8 cellular contexts compared by ENCODE assay signal in the genomic region with DNA sequence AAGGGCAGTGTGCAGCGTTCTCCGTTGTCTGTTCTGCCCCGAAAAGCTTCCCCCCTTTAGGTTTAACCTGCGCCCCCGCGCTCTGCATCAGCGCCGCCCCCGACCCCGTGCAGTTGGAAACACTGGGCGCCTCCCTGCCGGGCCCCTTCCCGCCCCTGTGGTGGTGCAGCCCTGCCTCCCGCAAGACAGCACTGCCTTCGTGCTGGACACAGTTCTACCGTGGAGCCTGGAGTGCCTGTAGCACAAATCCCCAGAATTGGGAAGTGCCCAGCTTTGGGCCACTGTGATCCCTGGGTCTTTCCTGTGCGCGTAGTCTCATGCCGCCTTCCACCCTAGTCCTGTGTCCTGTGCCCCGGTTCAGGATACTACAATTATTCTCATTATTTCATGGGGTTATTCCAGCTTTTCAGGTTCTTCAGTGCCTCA. TPM values are rescaled to one million over a fixed set of nuclear protein-coding genes. Genes with fewer than 3 reads are reported as not detected.
DNase-seq lines count a peak whose midpoint lies in the region; ATAC-seq and TF ChIP-seq lines count a peak whose summit lies in the region.
"Not testable (repeated sequence)": the region's sequence is repeated elsewhere in the genome, so short reads cannot be mapped to it uniquely, and the experiment has no call there.

No MANE protein-coding gene starts in this region.

- not testable (repeated sequence) for TF ChIP-seq POLR2A in suprapubic skin (IDR thresholded peaks at IDR 0.05)

- H3K4me1 Mint-ChIP-seq in T-helper 1 cell treated with Interleukin-12 subunit alpha and Interleukin-12 subunit beta and Interleukin-4 antibody, amounts not matched to agents 30 μg/mL and 1 μg/mL, for 36 hours (ENCODE audit: low read depth) = peaks cover 21% of the 10 kb centered on the region
- peaks cover 14% of the 10 kb centered on the region for H3K4me1 Mint-ChIP-seq in brain
- H3K4me1 Mint-ChIP-seq in natural killer cell treated with Interleukin-12 subunit alpha and Interleukin-12 subunit beta and Interleukin-15 and Interleukin-18, amount 100 ng/mL, for 72 hours (ENCODE audit: low read depth in 2 of 2) = peaks cover 6 to 13% of the 10 kb centered on the region in 2 donors

- not testable (repeated sequence) for H3K9me3 ChIP-seq in DND-41 (ENCODE audit: insufficient read depth, low read length, severe bottlenecking); hepatocyte (ENCODE audit: low read depth); suprapubic skin

- ATAC-seq in DND-41 (ENCODE audit: insufficient read depth, low read depth); natural killer cell treated with Interleukin-12 subunit alpha and Interleukin-12 subunit beta and Interleukin-15 and Interleukin-18, amount 100 ng/mL, for 72 hours: not testable (repeated sequence)

- TF ChIP-seq EP300 in suprapubic skin (IDR thresholded peaks at IDR 0.05) = not testable (repeated sequence)

- H3K4me1 ChIP-seq in DND-41 (ENCODE audit: insufficient read depth, low read length); hepatocyte (ENCODE audit: insufficient read depth); suprapubic skin: not testable (repeated sequence)

- not testable (repeated sequence) for H3K79me2 ChIP-seq in DND-41 (ENCODE audit: insufficient read depth, low read length); hepatocyte

- H3K36me3 ChIP-seq in DND-41 (ENCODE audit: insufficient read depth, low read length) = peaks cover 17% of the 10 kb centered on the region
- H3K36me3 ChIP-seq in hepatocyte (replicated peaks; ENCODE audit: insufficient read depth, low read depth) = not testable (repeated sequence)
- peaks cover 16% of the 10 kb centered on the region for H3K36me3 ChIP-seq in suprapubic skin

- DNase-seq in DND-41 (peak; percentile 33), activated T-cell treated with anti-CD3 and anti-CD28 coated beads for 48 hours (ENCODE audit: low read depth) (peak; percentile 67)
- DNase-seq in hepatocyte (ENCODE audit: low spot score); natural killer cell treated with Interleukin-12 subunit alpha and Interleukin-12 subunit beta and Interleukin-15 and Interleukin-18, amount 100 ng/mL, for 72 hours (ENCODE audit: low spot score); suprapubic skin (ENCODE audit: low spot score in 2 of 2): not testable (repeated sequence)
- peak; percentile 64 to 70 for DNase-seq in stimulated activated CD4-positive, alpha-beta T cell treated with anti-CD3 and anti-CD28 coated beads, Interleukin-2, amount 100 ng/mL, for 24 hours

- peak overlapping the region; percentile 8; the same call in 1 of the 2 replicates for H3K4me2 ChIP-seq in DND-41 (ENCODE audit: insufficient read depth, low read length)
- peak overlapping the region; percentile 73 for H3K4me2 ChIP-seq in hepatocyte

- H3K27ac ChIP-seq in DND-41 (ENCODE audit: low read length); suprapubic skin: not testable (repeated sequence)
- H3K27ac ChIP-seq in hepatocyte = peak overlapping the region; percentile 37

- not testable (repeated sequence) for H3K9ac ChIP-seq in DND-41 (ENCODE audit: low read depth, low read length)

- H3K4me3 ChIP-seq in DND-41 (ENCODE audit: low read depth in 1 of 2, low read length in 2 of 2); hepatocyte: not testable (repeated sequence)
- H3K4me3 ChIP-seq in suprapubic skin = peak overlapping the region; percentile 56

- WGBS in hepatocyte (ENCODE audit: low lambda C conversion rate, missing lambda C conversion rate) = 47% methylated on average over 14 of the region's 20 CpGs
- WGBS in suprapubic skin = 29% methylated on average over 20 of the region's 20 CpGs

- H3K4me3 Mint-ChIP-seq in T-helper 1 cell treated with Interleukin-12 subunit alpha and Interleukin-12 subunit beta and Interleukin-4 antibody, amounts not matched to agents 30 μg/mL and 1 μg/mL, for 36 hours = peak overlapping the region; percentile 63
- peak overlapping the region; percentile 80 to 92 (median 84) for H3K4me3 Mint-ChIP-seq in brain
- peak overlapping the region; percentile 76 for H3K4me3 Mint-ChIP-seq in natural killer cell treated with Interleukin-12 subunit alpha and Interleukin-12 subunit beta and Interleukin-15 and Interleukin-18, amount 100 ng/mL, for 72 hours

- not testable (repeated sequence) for H4K20me1 ChIP-seq in DND-41 (ENCODE audit: insufficient read depth, low read length); hepatocyte (ENCODE audit: insufficient read depth, poor library complexity, severe bottlenecking)

- H3K36me3 Mint-ChIP-seq in T-helper 1 cell treated with Interleukin-12 subunit alpha and Interleukin-12 subunit beta and Interleukin-4 antibody, amounts not matched to agents 30 μg/mL and 1 μg/mL, for 36 hours (ENCODE audit: low read depth); natural killer cell treated with Interleukin-12 subunit alpha and Interleukin-12 subunit beta and Interleukin-15 and Interleukin-18, amount 100 ng/mL, for 72 hours: not testable (repeated sequence)
- peaks cover 13% of the 10 kb centered on the region for H3K36me3 Mint-ChIP-seq in brain

- not testable (repeated sequence) for H2AFZ ChIP-seq in DND-41 (ENCODE audit: low read depth, low read length); hepatocyte

- peak overlapping the region; percentile 43 for H3K27ac Mint-ChIP-seq in T-helper 1 cell treated with Interleukin-12 subunit alpha and Interleukin-12 subunit beta and Interleukin-4 antibody, amounts not matched to agents 30 μg/mL and 1 μg/mL, for 36 hours
- H3K27ac Mint-ChIP-seq in brain = peak overlapping the region in 4 of 5 experiments; percentile 34 to 90 (median 80)
- peak overlapping the region; percentile 21 to 73 for H3K27ac Mint-ChIP-seq in natural killer cell treated with Interleukin-12 subunit alpha and Interleukin-12 subunit beta and Interleukin-15 and Interleukin-18, amount 100 ng/mL, for 72 hours

- not testable (repeated sequence) for H3K27me3 Mint-ChIP-seq in T-helper 1 cell treated with Interleukin-12 subunit alpha and Interleukin-12 subunit beta and Interleukin-4 antibody, amounts not matched to agents 30 μg/mL and 1 μg/mL, for 36 hours (ENCODE audit: low read depth); brain; natural killer cell treated with Interleukin-12 subunit alpha and Interleukin-12 subunit beta and Interleukin-15 and Interleukin-18, amount 100 ng/mL, for 72 hours

- not testable (repeated sequence) for H3K27me3 ChIP-seq in DND-41 (ENCODE audit: insufficient read depth, low read length, poor library complexity); hepatocyte; suprapubic skin

- TF ChIP-seq CTCF in DND-41 (IDR thresholded peaks at IDR 0.05; ENCODE audit: borderline replicate concordance, extremely low read depth, low read length, poor library complexity, severe bottlenecking); brain (conservative IDR thresholded peaks at IDR 0.05); hepatocyte (IDR thresholded peaks at IDR 0.05; ENCODE audit: poor library complexity); suprapubic skin (IDR thresholded peaks at IDR 0.05): not testable (repeated sequence)

- not testable (repeated sequence) for H3K9me3 Mint-ChIP-seq in T-helper 1 cell treated with Interleukin-12 subunit alpha and Interleukin-12 subunit beta and Interleukin-4 antibody, amounts not matched to agents 30 μg/mL and 1 μg/mL, for 36 hours; brain; natural killer cell treated with Interleukin-12 subunit alpha and Interleukin-12 subunit beta and Interleukin-15 and Interleukin-18, amount 100 ng/mL, for 72 hours

- H3K9me2 ChIP-seq in hepatocyte (replicated peaks; ENCODE audit: insufficient read depth) = not testable (repeated sequence)

RNA-seq across cellular contexts. Expression of a gene that starts 47.1 kb away (rescaled TPM):
- 59.9 TPM for polyA plus RNA-seq in brain (ENCODE audit: insufficient read depth, low read depth, low replicate concordance)
- 9.0 and 11.6 TPM in 2 replicates for total RNA-seq in hepatocyte
- polyA plus RNA-seq in hepatocyte = 5.9 and 6.7 TPM in 2 replicates
- total RNA-seq in natural killer cell treated with Interleukin-12 subunit alpha and Interleukin-12 subunit beta and Interleukin-15 and Interleukin-18, amount 100 ng/mL, for 72 hours = 100 to 1,000 TPM in 1 of 2 donors, 10 to 100 TPM in 1; 63.5 to 116 TPM
- 100 to 1,000 TPM in 1 of 4 donors, 10 to 100 TPM in 3; 52.4 to 101 (median 70.0) TPM for total RNA-seq in suprapubic skin
